Comparison of ENCODE assay signal across 13 cellular contexts in the genomic region with DNA sequence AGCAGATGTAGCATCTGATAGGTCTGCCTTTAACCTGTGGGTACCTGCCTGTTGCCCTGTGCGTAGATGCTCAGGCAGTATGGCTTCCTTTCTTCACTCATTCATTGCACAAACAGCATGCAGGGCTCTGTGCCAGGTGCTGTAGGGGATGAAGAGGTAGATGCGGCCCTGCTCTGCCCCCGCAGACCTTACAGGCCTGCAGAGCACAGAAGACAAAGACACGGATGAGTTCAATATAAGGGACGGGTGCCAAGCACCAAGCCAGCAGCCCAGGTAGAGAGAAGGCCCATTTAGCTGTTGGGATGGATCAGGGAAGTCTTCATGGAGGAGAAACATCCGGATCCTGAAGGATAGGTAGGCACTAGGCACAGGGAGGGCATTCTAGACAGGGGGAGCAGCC.
DNase-seq lines count a peak whose midpoint lies in the region; ATAC-seq, FAIRE-seq and TF ChIP-seq lines count a peak whose summit lies in the region.
"Had no signal": no experiment of that assay in that cellular context is flagged by ENCODE, and none has a peak within 500 bp of the region (broad histone marks: within the 10 kb centered on the region; RNA-seq: fewer than 3 reads in every experiment).

No MANE protein-coding gene starts in this region.

- TF ChIP-seq CTCF in heart left ventricle (IDR thresholded peaks at IDR 0.05), result no peak
- TF ChIP-seq CTCF in mesothelial cell of epicardium (IDR thresholded peaks at IDR 0.05; ENCODE audit: unreplicated experiment), result no peak
- no peak for TF ChIP-seq CTCF in PC-3 (conservative IDR thresholded peaks at IDR 0.05; ENCODE audit: low read depth, low read length)

- H3K36me3 ChIP-seq in heart left ventricle (peaks cover 0 to 77% (median 31%) of the 10 kb centered on the region in 9 donors), PC-3 (ENCODE audit: low read depth, low read length) (peaks cover 64% of the 10 kb centered on the region)

- H3K4me3 ChIP-seq in heart left ventricle, result no peak overlapping the region
- H3K4me3 ChIP-seq in PC-3 (ENCODE audit: low read length), result no peak overlapping the region
- H3K4me3 ChIP-seq: smooth muscle cell had no signal

- H3K36me3 Mint-ChIP-seq in activated CD4-positive, alpha-beta memory T cell treated with anti-CD3 and anti-CD28 coated beads for 36 hours, result peaks cover 38% of the 10 kb centered on the region
- peaks cover 39% of the 10 kb centered on the region for H3K36me3 Mint-ChIP-seq in mesothelial cell of epicardium

- H3K4me3 Mint-ChIP-seq in activated CD4-positive, alpha-beta memory T cell treated with anti-CD3 and anti-CD28 coated beads for 36 hours, result no peak overlapping the region
- H3K4me3 Mint-ChIP-seq in mesothelial cell of epicardium, result no peak overlapping the region

- H3K9me3 Mint-ChIP-seq in activated CD4-positive, alpha-beta memory T cell treated with anti-CD3 and anti-CD28 coated beads for 36 hours, result no peaks in the 10 kb centered on the region
- H3K9me3 Mint-ChIP-seq in mesothelial cell of epicardium, result no peaks in the 10 kb centered on the region

- H3K79me2 ChIP-seq in PC-3 (ENCODE audit: low read length), result peaks cover 12% of the 10 kb centered on the region; the same call in 1 of the 2 replicates

- no peaks in the 10 kb centered on the region for H3K9me3 ChIP-seq in heart left ventricle
- H3K9me3 ChIP-seq in PC-3 (ENCODE audit: low read length), result no peaks in the 10 kb centered on the region

- H4K20me1 ChIP-seq in PC-3 (ENCODE audit: low read length), result no peaks in the 10 kb centered on the region

- no peak overlapping the region for H3K9ac ChIP-seq in PC-3 (ENCODE audit: low read length)

- no peaks in the 10 kb centered on the region for H3F3A ChIP-seq in PC-3 (ENCODE audit: low read length, unreplicated experiment)

- peak; percentile 56 for FAIRE-seq in urothelium cell line (lab: Jason Lieb, UNC)

- peaks cover 6% of the 10 kb centered on the region for H3K4me1 Mint-ChIP-seq in activated CD4-positive, alpha-beta memory T cell treated with anti-CD3 and anti-CD28 coated beads for 36 hours (ENCODE audit: low read depth)
- peaks cover 30% of the 10 kb centered on the region for H3K4me1 Mint-ChIP-seq in mesothelial cell of epicardium

- DNase-seq in heart left ventricle, result peak in 1 of 5 donors; percentile 16
- no peak for DNase-seq in left ventricle myocardium superior
- DNase-seq in activated CD4-positive, alpha-beta memory T cell treated with anti-CD3 and anti-CD28 coated beads for 36 hours, result no peak
- peak in 1 of 2 experiments; percentile 21 for DNase-seq in mesothelial cell of epicardium (ENCODE audit: low spot score in 2 of 2, unreplicated experiment in 2 of 2)
- no peak for DNase-seq in urothelium cell line (ENCODE audit: low spot score)
- DNase-seq in PC-3, result no peak
- DNase-seq: central memory CD4-positive, alpha-beta T cell; NCI-H526; SHP77 had no signal

- intact Hi-C loops in heart left ventricle (cut with DNase I), result loop anchor here in 3 of 10 donors (5.0 to 10.0 kb wide), 2 partner anchors 60 to 118 kb away; a partner anchor contains a TSS
- intact Hi-C loops in left ventricle myocardium superior (cut with micrococcal nuclease), result no loop called here
- intact Hi-C loops in activated CD4-positive, alpha-beta memory T cell treated with anti-CD3 and anti-CD28 coated beads for 36 hours (cut with micrococcal nuclease), result no loop called here
- intact Hi-C loops in PC-3 (cut with micrococcal nuclease), result no loop called here

- ATAC-seq in heart left ventricle (no peak), left ventricle myocardium superior (no peak), PC-3 (no peak), GM21526 (IDR thresholded peaks at IDR 0.05; ENCODE audit: low FRiP score, unreplicated experiment) (no peak), HG03432 (IDR thresholded peaks at IDR 0.05; ENCODE audit: unreplicated experiment) (no peak)

- H3K27me3 ChIP-seq in heart left ventricle (no peaks in the 10 kb centered on the region), PC-3 (ENCODE audit: low read length) (no peaks in the 10 kb centered on the region)

- POLR2A ChIA-PET in activated CD4-positive, alpha-beta memory T cell treated with anti-CD3 and anti-CD28 coated beads for 36 hours (lab: Charles Lee), result no interaction called here
- POLR2A ChIA-PET in PC-3 (lab: Charles Lee; ENCODE audit: unreplicated experiment), result no interaction called here

- peak overlapping the region; percentile 10 for H3K27ac Mint-ChIP-seq in activated CD4-positive, alpha-beta memory T cell treated with anti-CD3 and anti-CD28 coated beads for 36 hours
- peak overlapping the region; percentile 26 for H3K27ac Mint-ChIP-seq in mesothelial cell of epicardium

- TF ChIP-seq POLR2A in heart left ventricle (IDR thresholded peaks at IDR 0.05), result no peak

- no peak overlapping the region for H3K4me2 ChIP-seq in PC-3 (ENCODE audit: low read length)
- H3K4me2 ChIP-seq: smooth muscle cell had no signal

- H3K27me3 Mint-ChIP-seq in activated CD4-positive, alpha-beta memory T cell treated with anti-CD3 and anti-CD28 coated beads for 36 hours, result no peaks in the 10 kb centered on the region
- H3K27me3 Mint-ChIP-seq in mesothelial cell of epicardium (ENCODE audit: low read depth), result no peaks in the 10 kb centered on the region

- WGBS in heart left ventricle, 4 donors, result 72 to 91% (median 81%) methylated on average over 6 of the region's 6 CpGs

- H3K9me2 ChIP-seq in PC-3 (replicated peaks; ENCODE audit: low read length), result no peaks in the 10 kb centered on the region

- H3K27ac ChIP-seq in heart left ventricle, result peak overlapping the region in 9 of 12 donors; percentile 43 to 96 (median 91)
- no peak overlapping the region for H3K27ac ChIP-seq in PC-3 (ENCODE audit: low read length)
- H3K27ac ChIP-seq: C4-2B had no signal

- BruUV-seq in PC-3 (replicated peaks; lab: Mats Ljungman, UMichigan), result no TSS peak

- no peak overlapping the region for H2AFZ ChIP-seq in PC-3 (ENCODE audit: low read length)

- CTCF ChIA-PET in activated CD4-positive, alpha-beta memory T cell treated with anti-CD3 and anti-CD28 coated beads for 36 hours (lab: Charles Lee), result interaction anchor here (3.0 kb wide), 1 partner anchor 239 kb away, joined by 9 read pairs; no protein-coding TSS in a partner anchor
- CTCF ChIA-PET in PC-3 (lab: Charles Lee), result no interaction called here

- H3K4me1 ChIP-seq in heart left ventricle (peaks cover 11 to 58% (median 47%) of the 10 kb centered on the region in 12 donors), PC-3 (ENCODE audit: insufficient read depth, low read length) (no peaks in the 10 kb centered on the region)
